Comparison of ENCODE assay signal across 10 cellular contexts in the genomic region with DNA sequence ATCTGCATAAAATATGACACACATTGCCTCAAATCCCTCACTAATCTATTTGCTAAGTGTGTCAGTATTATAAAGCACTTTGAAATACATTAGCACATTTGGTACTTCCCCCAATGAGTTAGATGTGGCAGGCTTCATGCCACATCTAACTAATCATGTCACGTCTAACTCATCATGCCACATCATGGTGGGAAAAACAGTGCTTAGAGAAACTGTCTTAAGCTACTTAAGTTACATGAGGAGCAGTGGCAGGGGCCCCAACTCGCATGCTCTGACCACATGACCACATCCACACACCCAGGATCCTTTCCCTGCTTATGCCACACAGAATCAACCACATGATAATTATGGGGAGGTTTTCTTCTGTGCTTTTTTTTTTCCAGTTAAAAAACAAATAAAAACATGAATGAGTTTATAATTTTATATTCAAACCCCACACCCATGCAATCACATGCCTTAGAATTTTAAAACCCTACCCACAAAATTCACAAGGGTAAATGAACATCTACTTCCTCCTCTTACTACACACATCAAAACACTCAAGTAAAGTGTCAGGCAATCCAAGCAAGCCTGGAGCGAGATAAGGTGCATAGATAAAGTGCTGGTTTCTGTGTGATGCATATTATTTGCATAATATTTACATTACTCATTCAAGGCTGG. TPM values are rescaled to one million over a fixed set of nuclear protein-coding genes. Genes with fewer than 3 reads are reported as not detected.
DNase-seq lines count a peak whose midpoint lies in the region; ATAC-seq, FAIRE-seq and TF ChIP-seq lines count a peak whose summit lies in the region.
"Had no signal": no experiment of that assay in that cellular context is flagged by ENCODE, and none has a peak within 500 bp of the region (broad histone marks: within the 10 kb centered on the region; RNA-seq: fewer than 3 reads in every experiment).

No MANE protein-coding gene starts in this region.

- DNase-seq in GM12864 (ENCODE audit: low read depth) (peak; percentile 18), IMR-90 (peak; percentile 6), fibroblast of mammary gland (ENCODE audit: low read depth) (peak; percentile 61), D721Med (ENCODE audit: insufficient read length, low spot score) (no peak), Kasumi-1 (lab: John Stamatoyannopoulos, UW) (no peak), iPS-NIHi11 (ENCODE audit: low spot score) (no peak)
- DNase-seq: hypothalamus, NCI-H187 had no signal

- H3K9ac ChIP-seq in IMR-90 (ENCODE audit: low read depth, low read length) = no peak overlapping the region

- no peak overlapping the region for H3K4me2 ChIP-seq in IMR-90 (ENCODE audit: low read depth, low read length)

- H3K4me3 ChIP-seq in GM12864 (ENCODE audit: low read depth, low read length) = no peak overlapping the region
- no peak overlapping the region for H3K4me3 ChIP-seq in IMR-90 (ENCODE audit: insufficient read depth, low read depth, low read length)
- H3K4me3 ChIP-seq in fibroblast of mammary gland (ENCODE audit: control insufficient read depth, low read depth, low read length) = no peak overlapping the region

- POLR2A ChIA-PET in IMR-90 (lab: Charles Lee; ENCODE audit: unreplicated experiment) = no interaction called here

- H3K9me1 ChIP-seq in IMR-90 (ENCODE audit: insufficient read depth, low read length) = no peaks in the 10 kb centered on the region

- H3K36me3 ChIP-seq in IMR-90 (ENCODE audit: control insufficient read depth, insufficient read depth, low read length) = no peaks in the 10 kb centered on the region

- no peaks in the 10 kb centered on the region for H3K79me1 ChIP-seq in IMR-90 (ENCODE audit: low read depth in 1 of 2, low read length in 2 of 2)

- H2AFZ ChIP-seq in IMR-90 (replicated peaks; ENCODE audit: low read length, poor library complexity) = no peak overlapping the region

- no peak overlapping the region for H3K4ac ChIP-seq in IMR-90 (ENCODE audit: low read depth, low read length)

- no peak for TF ChIP-seq POLR2A in IMR-90 (IDR thresholded peaks at IDR 0.05; ENCODE audit: low read depth, low read length)

- H4K20me1 ChIP-seq in IMR-90 (ENCODE audit: insufficient read depth, low read length) = no peaks in the 10 kb centered on the region

- TF ChIP-seq CTCF in GM12864 (IDR thresholded peaks at IDR 0.05; ENCODE audit: low read depth, low read length, missing control alignments) = no peak
- TF ChIP-seq CTCF in IMR-90 (conservative IDR thresholded peaks at IDR 0.05; ENCODE audit: low read depth, low read length) = no peak
- no peak for TF ChIP-seq CTCF in fibroblast of mammary gland (conservative IDR thresholded peaks at IDR 0.05; ENCODE audit: control insufficient read depth, insufficient read depth, low read depth, low read length)
- no peak for TF ChIP-seq CTCF in D721Med (IDR thresholded peaks at IDR 0.05; ENCODE audit: insufficient read depth, missing control alignments)

- ATAC-seq in GM21529 (IDR thresholded peaks at IDR 0.05; ENCODE audit: unreplicated experiment) (peak; percentile 53), IMR-90 (ENCODE audit: low read depth) (peak; percentile 27; the same call in 1 of the 2 replicates), GM19395 (IDR thresholded peaks at IDR 0.05; ENCODE audit: unreplicated experiment) (no peak)

- no peak overlapping the region for H2BK20ac ChIP-seq in IMR-90 (ENCODE audit: low read depth, low read length)

- no peak overlapping the region for H3K27ac ChIP-seq in IMR-90 (ENCODE audit: insufficient read depth, low read length)

- H3K27me3 ChIP-seq in IMR-90 (ENCODE audit: control insufficient read depth, insufficient read depth, low read length) = no peaks in the 10 kb centered on the region; the same call in 1 of the 2 replicates

- FAIRE-seq in D721Med (lab: Jason Lieb, UNC) = no peak

- H4K5ac ChIP-seq in IMR-90 (ENCODE audit: low read depth, low read length) = no peak overlapping the region

- no peak overlapping the region for H2AK5ac ChIP-seq in IMR-90 (ENCODE audit: low read depth, low read length)

- no peak overlapping the region for H3K14ac ChIP-seq in IMR-90 (replicated peaks; ENCODE audit: low read depth, low read length)

- CTCF ChIA-PET in IMR-90 (lab: Yijun Ruan, JAX) = interaction anchor here (0.7 kb wide), 1 partner anchor 188 kb away, joined by 3 read pairs; no protein-coding TSS in a partner anchor

- H3K9me3 ChIP-seq in IMR-90 (ENCODE audit: control insufficient read depth, insufficient read depth, low read length) = no peaks in the 10 kb centered on the region

- no TSS peak for BruUV-seq in IMR-90 (replicated peaks; lab: Mats Ljungman, UMichigan)

- no peak overlapping the region for H3K56ac ChIP-seq in IMR-90 (ENCODE audit: extremely low read depth, insufficient read depth, low read length)

- WGBS in IMR-90 (ENCODE audit: extremely low coverage in 2 of 2, insufficient read length in 1 of 2), 2 experiments = no CpG with 5 or more reads among the region's 3 CpGs

- dilution Hi-C loops in IMR-90 (cut with HindIII; ENCODE audit: low sequenced_read_pairs, unreplicated experiment) = no loop called here

- peaks cover 3% of the 10 kb centered on the region; the same call in 1 of the 2 replicates for H3K4me1 ChIP-seq in IMR-90 (ENCODE audit: control insufficient read depth, insufficient read depth, low read length)

- no peak overlapping the region for H2AK9ac ChIP-seq in IMR-90 (replicated peaks; ENCODE audit: low read depth, low read length, poor library complexity)

- H4K91ac ChIP-seq in IMR-90 (ENCODE audit: insufficient read depth, low read depth, low read length) = no peak overlapping the region

- no peak overlapping the region for H2BK120ac ChIP-seq in IMR-90 (ENCODE audit: low read depth, low read length)

- in situ Hi-C loops in IMR-90 (cut with MboI; ENCODE audit: low sequenced_read_pairs) = no loop called here

- no peak overlapping the region for H4K8ac ChIP-seq in IMR-90 (ENCODE audit: low read depth in 2 of 2, low read length in 2 of 2)

- no peak overlapping the region for H2BK15ac ChIP-seq in IMR-90 (ENCODE audit: low read depth, low read length)

- no peak overlapping the region for H3K18ac ChIP-seq in IMR-90 (ENCODE audit: low read depth, low read length)

- TF ChIP-seq RAD21 in IMR-90 (IDR thresholded peaks at IDR 0.05; ENCODE audit: low read length) = no peak

- no peak overlapping the region for H2BK5ac ChIP-seq in IMR-90 (ENCODE audit: low read depth, low read length, poor library complexity, severe bottlenecking)

- no peak overlapping the region for H3K23ac ChIP-seq in IMR-90 (ENCODE audit: low read depth, low read length)

- intact Hi-C loops in IMR-90 (cut with micrococcal nuclease) = no loop called here

TF ChIP-seq in IMR-90, 13 proteins besides CTCF, POLR2A, EP300 and RAD21:
- TF ChIP-seq, protein P1, sequence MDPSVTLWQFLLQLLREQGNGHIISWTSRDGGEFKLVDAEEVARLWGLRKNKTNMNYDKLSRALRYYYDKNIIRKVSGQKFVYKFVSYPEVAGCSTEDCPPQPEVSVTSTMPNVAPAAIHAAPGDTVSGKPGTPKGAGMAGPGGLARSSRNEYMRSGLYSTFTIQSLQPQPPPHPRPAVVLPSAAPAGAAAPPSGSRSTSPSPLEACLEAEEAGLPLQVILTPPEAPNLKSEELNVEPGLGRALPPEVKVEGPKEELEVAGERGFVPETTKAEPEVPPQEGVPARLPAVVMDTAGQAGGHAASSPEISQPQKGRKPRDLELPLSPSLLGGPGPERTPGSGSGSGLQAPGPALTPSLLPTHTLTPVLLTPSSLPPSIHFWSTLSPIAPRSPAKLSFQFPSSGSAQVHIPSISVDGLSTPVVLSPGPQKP (IDR thresholded peaks at IDR 0.05; ENCODE audit: borderline replicate concordance, low read depth, low read length) = no peak
- no peak for TF ChIP-seq CEBPB (IDR thresholded peaks at IDR 0.05; ENCODE audit: low read depth, low read length)

RNA-seq across cellular contexts. Expression of a gene that starts 1.6 kb away (rescaled TPM):
- under 0.01 TPM in 2 replicates for total RNA-seq in IMR-90 (2012; rRNA removed)
- polyA plus RNA-seq in IMR-90 (2012; rRNA removed) = not detected in 2 replicates
- 0.01 TPM in 2 replicates for polyA plus RNA-seq in IMR-90 (2012; cell fraction: cytosol; rRNA removed)
- polyA plus RNA-seq in IMR-90 (2012; cell fraction: nucleus; rRNA removed; ENCODE audit: low replicate concordance) = 0.01 TPM in 1 of 2 replicates, not detected in the other

Comparison
In these comparisons a context has a peak if more than half of its experiments do, and no peak if none do; other contexts are left out.
1. DNase-seq: peak in GM12864 (single experiment), IMR-90 (single experiment) and fibroblast of mammary gland (single experiment); none in D721Med (single experiment), Kasumi-1 (0 of 2) and iPS-NIHi11 (single experiment).